Comparison of ENCODE assay signal across 10 cellular contexts in genomic region chr2:20439503-20439902, GRCh38. TPM values are rescaled to one million over a fixed set of nuclear protein-coding genes. Genes with fewer than 3 reads are reported as not detected.
DNase-seq lines count a peak whose midpoint lies in the region; ATAC-seq, FAIRE-seq and TF ChIP-seq lines count a peak whose summit lies in the region.
"Had no signal": no experiment of that assay in that cellular context is flagged by ENCODE, and none has a peak within 500 bp of the region (broad histone marks: within the 10 kb centered on the region; RNA-seq: fewer than 3 reads in every experiment).

No MANE protein-coding gene starts in this region.

- H2AFZ ChIP-seq in OCI-LY7 (ENCODE audit: low read length) = no peak overlapping the region

- H3K79me2 ChIP-seq in OCI-LY7 (ENCODE audit: insufficient read depth, low read depth, low read length) = no peaks in the 10 kb centered on the region

- ATAC-seq in RWPE2 (ENCODE audit: low read depth) (no peak), gastroesophageal sphincter (no peak), pancreas (peak in 2 of 4 donors; percentile 17 to 19), HG02610 (IDR thresholded peaks at IDR 0.05; ENCODE audit: unreplicated experiment) (no peak), HG03342 (IDR thresholded peaks at IDR 0.05; ENCODE audit: unreplicated experiment) (no peak)
- ATAC-seq: activated T-cell treated with anti-CD3 and anti-CD28 coated beads, Interleukin-2, amount 50 U/mL, for 72 hours had no signal

- H3K27ac ChIP-seq in RWPE2 (ENCODE audit: poor library complexity, severe bottlenecking) (peak overlapping the region; percentile 84), gastroesophageal sphincter (peak overlapping the region in 3 of 4 donors; percentile 67 to 73 (median 67)), pancreas (peak overlapping the region in 3 of 4 donors; percentile 36 to 76 (median 75)), OCI-LY7 (ENCODE audit: low read depth, low read length, poor library complexity, severe bottlenecking) (no peak overlapping the region)

- H3K27me3 ChIP-seq in RWPE2 (ENCODE audit: insufficient read depth, poor library complexity, severe bottlenecking) = no peaks in the 10 kb centered on the region
- H3K27me3 ChIP-seq in gastroesophageal sphincter = no peaks in the 10 kb centered on the region
- no peaks in the 10 kb centered on the region for H3K27me3 ChIP-seq in pancreas

- peaks cover under 1 to 4% of the 10 kb centered on the region in 2 donors for H3K36me3 Mint-ChIP-seq in CD14-positive monocyte

- no TSS peak for BruUV-seq in OCI-LY7 (replicated peaks; lab: Mats Ljungman, UMichigan)

- intact Hi-C loops in CD14-positive monocyte (cut with micrococcal nuclease) = loop anchor here in 1 of 2 donors (2.0 kb wide), 1 partner anchor 15 kb away; no protein-coding TSS in a partner anchor
- intact Hi-C loops in pancreas (cut with DNase I) = loop anchor here in 1 of 3 donors (5.0 kb wide), 1 partner anchor 203 kb away; no protein-coding TSS in a partner anchor
- intact Hi-C loops in OCI-LY7 (cut with micrococcal nuclease; ENCODE audit: unreplicated experiment) = no loop called here

- peaks cover 0 to 2% (median 0%) of the 10 kb centered on the region in 7 donors for H3K9me3 Mint-ChIP-seq in CD14-positive monocyte
- H3K9me3 Mint-ChIP-seq: activated T-cell treated with anti-CD3 and anti-CD28 coated beads, Interleukin-2, amount 50 U/mL, for 72 hours; IgD-negative memory B cell had no signal

- no peak for FAIRE-seq in pancreas (lab: Jason Lieb, UNC)

- DNase-seq in CD14-positive monocyte (ENCODE audit: low spot score) = peak; percentile 80
- no peak for DNase-seq in RWPE2 (ENCODE audit: low spot score)
- DNase-seq in pancreas = peak in 2 of 6 donors; percentile 3 to 27
- no peak for DNase-seq in OCI-LY7 (ENCODE audit: low spot score)
- no peak for DNase-seq in DMS53 treated with DMSO at 0.1 percent for 48 hours (lab: John Stamatoyannopoulos, UW; ENCODE audit: unreplicated experiment)
- DNase-seq: activated T-cell treated with anti-CD3 and anti-CD28 coated beads, Interleukin-2, amount 50 U/mL, for 72 hours had no signal

- H3K27ac Mint-ChIP-seq in CD14-positive monocyte = peak overlapping the region; percentile 98 to 100 (median 99)
- H3K27ac Mint-ChIP-seq: activated T-cell treated with anti-CD3 and anti-CD28 coated beads, Interleukin-2, amount 50 U/mL, for 72 hours had no signal

- no peaks in the 10 kb centered on the region for H4K20me1 ChIP-seq in OCI-LY7 (ENCODE audit: insufficient read depth, low read length)

- CTCF ChIA-PET in OCI-LY7 (lab: Charles Lee; ENCODE audit: unreplicated experiment) = no interaction called here

- WGBS in gastroesophageal sphincter (ENCODE audit: low coverage in 1 of 2), 2 donors = 53 to 84% methylated on average over 3 to 5 of the region's 5 CpGs
- WGBS in pancreas, 2 donors = 65 to 70% methylated on average over 5 of the region's 5 CpGs

- POLR2A ChIA-PET in OCI-LY7 (lab: Charles Lee) = interaction anchor here (0.6 to 1.1 kb wide), 3 partner anchors 15 to 257 kb away, joined by 3 to 4 read pairs (median 4); no protein-coding TSS in a partner anchor

- peaks cover 38% of the 10 kb centered on the region for H3K4me1 Mint-ChIP-seq in CD14-positive monocyte

- H3K9me3 ChIP-seq in RWPE2 (ENCODE audit: severe bottlenecking) = no peaks in the 10 kb centered on the region
- no peaks in the 10 kb centered on the region for H3K9me3 ChIP-seq in gastroesophageal sphincter
- no peaks in the 10 kb centered on the region for H3K9me3 ChIP-seq in pancreas
- H3K9me3 ChIP-seq in OCI-LY7 (ENCODE audit: low read length) = no peaks in the 10 kb centered on the region

- no peak for TF ChIP-seq EP300 in gastroesophageal sphincter (IDR thresholded peaks at IDR 0.05)

- peaks cover 4 to 7% (median 6%) of the 10 kb centered on the region in 3 donors for H3K27me3 Mint-ChIP-seq in CD14-positive monocyte (ENCODE audit: low read depth in 3 of 3)

- H3K4me1 ChIP-seq in RWPE2 (ENCODE audit: insufficient read depth, poor library complexity, severe bottlenecking) (peaks cover 31% of the 10 kb centered on the region), gastroesophageal sphincter (peaks cover 3 to 27% (median 6%) of the 10 kb centered on the region in 3 donors), pancreas (peaks cover 4 to 36% (median 31%) of the 10 kb centered on the region in 3 donors), OCI-LY7 (ENCODE audit: insufficient read depth, low read length, poor library complexity, severe bottlenecking) (no peaks in the 10 kb centered on the region)

- H3K36me3 ChIP-seq in RWPE2 (ENCODE audit: low read depth) = no peaks in the 10 kb centered on the region
- no peaks in the 10 kb centered on the region for H3K36me3 ChIP-seq in gastroesophageal sphincter
- H3K36me3 ChIP-seq in pancreas = no peaks in the 10 kb centered on the region
- H3K36me3 ChIP-seq in OCI-LY7 (ENCODE audit: insufficient read depth, low read length) = no peaks in the 10 kb centered on the region

- TF ChIP-seq POLR2A in gastroesophageal sphincter (IDR thresholded peaks at IDR 0.05) = no peak

- H3K9me2 ChIP-seq in OCI-LY7 (ENCODE audit: insufficient read depth, low read length) = no peaks in the 10 kb centered on the region

- H3K4me3 ChIP-seq in RWPE2 (ENCODE audit: severe bottlenecking) = no peak overlapping the region
- no peak overlapping the region for H3K4me3 ChIP-seq in gastroesophageal sphincter
- H3K4me3 ChIP-seq in pancreas = no peak overlapping the region
- H3K4me3 ChIP-seq in OCI-LY7 (ENCODE audit: low read depth, low read length, poor library complexity, severe bottlenecking) = no peak overlapping the region

- no peak for TF ChIP-seq CTCF in CD14-positive monocyte (IDR thresholded peaks at IDR 0.05)
- no peak for TF ChIP-seq CTCF in RWPE2 (IDR thresholded peaks at IDR 0.05; ENCODE audit: poor library complexity, severe bottlenecking)
- TF ChIP-seq CTCF in gastroesophageal sphincter (IDR thresholded peaks at IDR 0.05) = peak in 1 of 4 experiments; percentile 10
- TF ChIP-seq CTCF in pancreas (IDR thresholded peaks at IDR 0.05) = no peak
- TF ChIP-seq CTCF in OCI-LY7 (conservative IDR thresholded peaks at IDR 0.05; ENCODE audit: low read length) = no peak

- H3K4me3 Mint-ChIP-seq in CD14-positive monocyte = peak overlapping the region; percentile 32 to 79
- H3K4me3 Mint-ChIP-seq: activated T-cell treated with anti-CD3 and anti-CD28 coated beads, Interleukin-2, amount 50 U/mL, for 72 hours had no signal

- H3K4me2 ChIP-seq in OCI-LY7 (ENCODE audit: low read length) = no peak overlapping the region

RNA-seq across cellular contexts. Expression of gene RHOB, which starts 7.4 kb away (rescaled TPM):
- polyA plus RNA-seq in CD14-positive monocyte (10 to 100 TPM; 43.3 to 66.3 TPM), pancreas (10 to 100 TPM; 56.3 to 98.5 TPM)
- total RNA-seq in gastroesophageal sphincter (1,000 to 10,000 TPM; 1,174 to 1,482 (median 1,322) TPM), pancreas (10 to 100 TPM; 27.5 to 70.0 (median 52.4) TPM), OCI-LY7 (2022) (0.36 TPM in 1 of 2 replicates, not detected in the other)
- total RNA-seq in OCI-LY7 (2014; rRNA removed; shearing (Covaris generic)) = 0.15 TPM in 1 of 2 replicates, not detected in the other

Comparison
In these comparisons a context has a peak if more than half of its experiments do, and no peak if none do; other contexts are left out.
1. RNA of gene RHOB, which starts 7.4 kb away (total RNA-seq): 1,174 to 1,482 TPM in gastroesophageal sphincter and 27.5 to 70.0 TPM in pancreas; 0.15 to 0.36 TPM in OCI-LY7; every median in the first group is over 10 times any median in the second.